Comparison of ENCODE assay signal across 10 cellular contexts in genomic region chr12:12979731-12980259, GRCh38. TPM values are rescaled to one million over a fixed set of nuclear protein-coding genes. Genes with fewer than 3 reads are reported as not detected.
DNase-seq lines count a peak whose midpoint lies in the region; TF ChIP-seq lines count a peak whose summit lies in the region.
"Had no signal": no experiment of that assay in that cellular context is flagged by ENCODE, and none has a peak within 500 bp of the region (broad histone marks: within the 10 kb centered on the region; RNA-seq: fewer than 3 reads in every experiment).

No MANE protein-coding gene starts in this region.

- DNase-seq in HCEC 1CT (peak; percentile 92), breast epithelium (ENCODE audit: low spot score in 2 of 2) (no peak), iPS-NIHi11 (ENCODE audit: low spot score) (peak; percentile 21), stomach (no peak), NCI-H748 treated with DMSO at 0.1 percent for 48 hours (lab: John Stamatoyannopoulos, UW) (no peak), GF-D8 (lab: John Stamatoyannopoulos, UW) (no peak)
- no peak for DNase-seq in stimulated activated CD4-positive, alpha-beta T cell treated with anti-CD3 and anti-CD28 coated beads, Interleukin-2, amount 100 ng/mL, for 24 hours
- DNase-seq in activated naive CD4-positive, alpha-beta T cell treated with anti-CD3 and anti-CD28 coated beads for 36 hours, result no peak
- DNase-seq: activated T-cell treated with anti-CD3 and anti-CD28 coated beads, Interleukin-2, amount 50 U/mL, for 4 hours; H7 had no signal

- TF ChIP-seq CTCF in breast epithelium (IDR thresholded peaks at IDR 0.05), result no peak
- TF ChIP-seq CTCF in stomach (IDR thresholded peaks at IDR 0.05), result no peak

- H3K27me3 Mint-ChIP-seq in activated naive CD4-positive, alpha-beta T cell treated with anti-CD3 and anti-CD28 coated beads for 36 hours (ENCODE audit: low read depth), result no peaks in the 10 kb centered on the region

- intact Hi-C loops in breast epithelium (cut with DNase I; ENCODE audit: low total_unique reads), result no loop called here
- intact Hi-C loops in stomach (cut with DNase I; ENCODE audit: low total_unique reads), result loop anchor here (10.0 kb wide), 1 partner anchor 65 kb away; no protein-coding TSS in a partner anchor
- intact Hi-C loops in activated naive CD4-positive, alpha-beta T cell treated with anti-CD3 and anti-CD28 coated beads for 36 hours (cut with micrococcal nuclease), result no loop called here

- no peaks in the 10 kb centered on the region for H3K9me3 ChIP-seq in breast epithelium
- no peaks in the 10 kb centered on the region for H3K9me3 ChIP-seq in stomach

- no peak for TF ChIP-seq POLR2A in breast epithelium (IDR thresholded peaks at IDR 0.05)
- no peak for TF ChIP-seq POLR2A in stomach (IDR thresholded peaks at IDR 0.05)

- CTCF ChIA-PET in activated naive CD4-positive, alpha-beta T cell treated with anti-CD3 and anti-CD28 coated beads for 36 hours (lab: Charles Lee), result interaction anchor here (0.8 to 1.8 kb wide), 3 partner anchors 63 to 193 kb away, joined by 3 to 7 read pairs (median 4); no protein-coding TSS in a partner anchor

- H3K4me3 Mint-ChIP-seq in activated naive CD4-positive, alpha-beta T cell treated with anti-CD3 and anti-CD28 coated beads for 36 hours, result no peak overlapping the region
- H3K4me3 Mint-ChIP-seq: activated T-cell treated with anti-CD3 and anti-CD28 coated beads, Interleukin-2, amount 50 U/mL, for 4 hours had no signal

- H3K4me1 ChIP-seq in breast epithelium (no peaks in the 10 kb centered on the region), stomach (peaks cover 0 to 14% (median 8%) of the 10 kb centered on the region in 4 donors)

- H3K27ac Mint-ChIP-seq in activated naive CD4-positive, alpha-beta T cell treated with anti-CD3 and anti-CD28 coated beads for 36 hours, result no peak overlapping the region

- H3K9me3 Mint-ChIP-seq in activated naive CD4-positive, alpha-beta T cell treated with anti-CD3 and anti-CD28 coated beads for 36 hours, result no peaks in the 10 kb centered on the region
- H3K9me3 Mint-ChIP-seq: activated T-cell treated with anti-CD3 and anti-CD28 coated beads, Interleukin-2, amount 50 U/mL, for 4 hours had no signal

- WGBS in stomach, 5 donors, result 53 to 72% (median 69%) methylated on average over 4 of the region's 4 CpGs

- H3K4me3 ChIP-seq in breast epithelium, result no peak overlapping the region
- no peak overlapping the region for H3K4me3 ChIP-seq in stomach

- H3K36me3 Mint-ChIP-seq in activated naive CD4-positive, alpha-beta T cell treated with anti-CD3 and anti-CD28 coated beads for 36 hours (ENCODE audit: low read depth), result peaks cover 15% of the 10 kb centered on the region

- H3K36me3 ChIP-seq in breast epithelium (no peaks in the 10 kb centered on the region), stomach (peaks cover 24 to 72% (median 64%) of the 10 kb centered on the region in 4 donors)

- peak overlapping the region; percentile 19 to 62 for H3K27ac ChIP-seq in breast epithelium
- peak overlapping the region in 4 of 5 donors; percentile 7 to 63 (median 47) for H3K27ac ChIP-seq in stomach

- no peaks in the 10 kb centered on the region for H3K4me1 Mint-ChIP-seq in activated naive CD4-positive, alpha-beta T cell treated with anti-CD3 and anti-CD28 coated beads for 36 hours (ENCODE audit: low read depth)

- no peak for TF ChIP-seq EP300 in stomach (IDR thresholded peaks at IDR 0.05)

- H3K27me3 ChIP-seq in breast epithelium, result no peaks in the 10 kb centered on the region
- H3K27me3 ChIP-seq in stomach, result no peaks in the 10 kb centered on the region

RNA-seq across cellular contexts. Expression of gene HEBP1, which starts 20.3 kb away (rescaled TPM):
- total RNA-seq in breast epithelium, result 10 to 100 TPM; 36.4 to 64.5 (median 39.7) TPM
- 10 to 100 TPM in 2 of 5 donors, 1 to 10 TPM in 2, under 1 TPM in 1; 0.45 to 43.2 (median 8.2) TPM for total RNA-seq in stomach
- 10 to 100 TPM; 41.7 to 57.3 (median 51.8) TPM for polyA plus RNA-seq in stomach
- total RNA-seq in activated naive CD4-positive, alpha-beta T cell treated with anti-CD3 and anti-CD28 coated beads for 36 hours, result 10 to 100 TPM; 28.7 to 32.3 TPM

RNA-seq across cellular contexts. Expression of gene GPRC5D, which starts 27.8 kb away (rescaled TPM):
- total RNA-seq in breast epithelium, result not detected
- total RNA-seq in stomach, result not detected
- under 1 TPM in 1 of 3 donors, not detected in 2; 0.18 TPM for polyA plus RNA-seq in stomach
- not detected for total RNA-seq in activated naive CD4-positive, alpha-beta T cell treated with anti-CD3 and anti-CD28 coated beads for 36 hours
- total RNA-seq: activated T-cell treated with anti-CD3 and anti-CD28 coated beads, Interleukin-2, amount 50 U/mL, for 4 hours had no signal

Comparison
In these comparisons a context has a peak if more than half of its experiments do, and no peak if none do; other contexts are left out.
1. DNase-seq: peak in HCEC 1CT (single experiment) and iPS-NIHi11 (single experiment); none in breast epithelium (0 of 2), stomach (single experiment), NCI-H748 treated with DMSO at 0.1 percent for 48 hours (single experiment), GF-D8 (single experiment), stimulated activated CD4-positive, alpha-beta T cell treated with anti-CD3 and anti-CD28 coated beads, Interleukin-2, amount 100 ng/mL, for 24 hours (0 of 2) and activated naive CD4-positive, alpha-beta T cell treated with anti-CD3 and anti-CD28 coated beads for 36 hours (single experiment).